Comparison of ENCODE assay signal across 28 cellular contexts in genomic region chr19:7731615-7732014, GRCh38. TPM values are rescaled to one million over a fixed set of nuclear protein-coding genes. Genes with fewer than 3 reads are reported as not detected.
"Had no signal": no experiment of that assay in that cellular context is flagged by ENCODE, and none has a peak within 500 bp of the region (broad histone marks: within the 10 kb centered on the region; RNA-seq: fewer than 3 reads in every experiment).

No MANE protein-coding gene starts in this region.

- H3K36me3 ChIP-seq: esophagus squamous epithelium, gastrocnemius medialis, stomach, suprapubic skin, transverse colon had no signal

- FAIRE-seq: bronchial epithelial cell, small intestine, urothelium cell line had no signal

- ATAC-seq: activated CD4-positive, CD25-positive, alpha-beta regulatory T cell treated with anti-CD3 and anti-CD28 coated beads, Interleukin-2, amount 50 U/mL, for 24 hours; activated CD8-positive, alpha-beta memory T cell treated with anti-CD3 and anti-CD28 coated beads, Interleukin-2, amount 10 ng/mL, durations not matched to agents 7 days and 5 days; activated CD8-positive, alpha-beta T cell treated with anti-CD3 and anti-CD28 coated beads for 36 hours; gastrocnemius medialis; left ventricle myocardium superior; sciatic nerve; stimulated activated effector memory CD8-positive, alpha-beta T cell treated with anti-CD3 and anti-CD28 coated beads, Interleukin-12 subunit alpha, Interleukin-12 subunit beta, amount 100 ng/mL, for 72 hours had no signal

- H3K9ac ChIP-seq: parathyroid adenoma had no signal

- H3K79me2 ChIP-seq: parathyroid adenoma had no signal

- H3K4me3 ChIP-seq: coronary artery, esophagus squamous epithelium, gastrocnemius medialis, stomach, suprapubic skin, transverse colon had no signal

- H3K9me3 ChIP-seq: esophagus squamous epithelium, gastrocnemius medialis, stomach, suprapubic skin, transverse colon had no signal

- H2AFZ ChIP-seq: parathyroid adenoma had no signal

- DNase-seq: activated CD4-positive, alpha-beta T cell treated with anti-CD3 and anti-CD28 coated beads, Interleukin-2, amount 10 ng/mL, durations not matched to agents 7 days and 5 days; activated CD8-positive, alpha-beta memory T cell treated with anti-CD3 and anti-CD28 coated beads, Interleukin-2, amount 10 ng/mL, durations not matched to agents 7 days and 5 days; activated CD8-positive, alpha-beta T cell treated with anti-CD3 and anti-CD28 coated beads for 36 hours; activated effector memory CD4-positive, alpha-beta T cell treated with anti-CD3 and anti-CD28 coated beads, Interleukin-2, amount 50 U/mL, for 16 hours; activated naive CD4-positive, alpha-beta T cell treated with anti-CD3 and anti-CD28 coated beads, Interleukin-2, amount 10 ng/mL, durations not matched to agents 7 days and 5 days; activated T-cell treated with anti-CD3 and anti-CD28 coated beads for 4 hours; amygdala; endodermal cell; esophagus squamous epithelium; gastrocnemius medialis; hypothalamus; left ventricle myocardium superior; midbrain; nephron progenitor cell; nucleus accumbens; small intestine; stimulated activated CD4-positive, alpha-beta T cell treated with anti-CD3 and anti-CD28 coated beads, Interleukin-2, amount 100 ng/mL, for 24 hours; stomach; transverse colon had no signal

- H3K27ac ChIP-seq: coronary artery, esophagus squamous epithelium, gastrocnemius medialis, parathyroid adenoma, stomach, suprapubic skin, transverse colon had no signal

- H3K4me1 ChIP-seq: gastrocnemius medialis, parathyroid adenoma had no signal

RNA-seq across cellular contexts. Expression of gene CLEC4G, which starts 0.3 kb away (rescaled TPM):
- total RNA-seq: activated CD4-positive, alpha-beta T cell treated with anti-CD3 and anti-CD28 coated beads, Interleukin-2, amount 10 ng/mL, durations not matched to agents 7 days and 5 days; activated CD8-positive, alpha-beta memory T cell treated with anti-CD3 and anti-CD28 coated beads, Interleukin-2, amount 10 ng/mL, durations not matched to agents 7 days and 5 days; activated CD8-positive, alpha-beta T cell treated with anti-CD3 and anti-CD28 coated beads for 36 hours; bronchial epithelial cell; endodermal cell; T-helper 2 cell treated with Interferon-gamma antibody and Interleukin-4, amounts not matched to agents 100 ng/mL and 5 ng/mL, for 36 hours had no signal

RNA-seq across cellular contexts. Expression of gene CD209, which starts 15.7 kb away (rescaled TPM):
- total RNA-seq: activated CD4-positive, alpha-beta T cell treated with anti-CD3 and anti-CD28 coated beads, Interleukin-2, amount 10 ng/mL, durations not matched to agents 7 days and 5 days; activated CD8-positive, alpha-beta memory T cell treated with anti-CD3 and anti-CD28 coated beads, Interleukin-2, amount 10 ng/mL, durations not matched to agents 7 days and 5 days; activated CD8-positive, alpha-beta T cell treated with anti-CD3 and anti-CD28 coated beads for 36 hours; bronchial epithelial cell; endodermal cell; T-helper 2 cell treated with Interferon-gamma antibody and Interleukin-4, amounts not matched to agents 100 ng/mL and 5 ng/mL, for 36 hours had no signal

RNA-seq across cellular contexts. Expression of gene FCER2, which starts 29.7 kb away (rescaled TPM):
- total RNA-seq: bronchial epithelial cell, endodermal cell, esophagus squamous epithelium, gastrocnemius medialis, suprapubic skin had no signal

RNA-seq across cellular contexts. Expression of gene CLEC4M, which starts 31.4 kb away (rescaled TPM):
- total RNA-seq: activated CD4-positive, alpha-beta T cell treated with anti-CD3 and anti-CD28 coated beads, Interleukin-2, amount 10 ng/mL, durations not matched to agents 7 days and 5 days; activated CD8-positive, alpha-beta memory T cell treated with anti-CD3 and anti-CD28 coated beads, Interleukin-2, amount 10 ng/mL, durations not matched to agents 7 days and 5 days; activated CD8-positive, alpha-beta T cell treated with anti-CD3 and anti-CD28 coated beads for 36 hours; bronchial epithelial cell; endodermal cell; esophagus squamous epithelium; gastrocnemius medialis; left ventricle myocardium superior; sciatic nerve; suprapubic skin; T-helper 2 cell treated with Interferon-gamma antibody and Interleukin-4, amounts not matched to agents 100 ng/mL and 5 ng/mL, for 36 hours had no signal
- polyA plus RNA-seq: stomach had no signal
